In the genomic region with DNA sequence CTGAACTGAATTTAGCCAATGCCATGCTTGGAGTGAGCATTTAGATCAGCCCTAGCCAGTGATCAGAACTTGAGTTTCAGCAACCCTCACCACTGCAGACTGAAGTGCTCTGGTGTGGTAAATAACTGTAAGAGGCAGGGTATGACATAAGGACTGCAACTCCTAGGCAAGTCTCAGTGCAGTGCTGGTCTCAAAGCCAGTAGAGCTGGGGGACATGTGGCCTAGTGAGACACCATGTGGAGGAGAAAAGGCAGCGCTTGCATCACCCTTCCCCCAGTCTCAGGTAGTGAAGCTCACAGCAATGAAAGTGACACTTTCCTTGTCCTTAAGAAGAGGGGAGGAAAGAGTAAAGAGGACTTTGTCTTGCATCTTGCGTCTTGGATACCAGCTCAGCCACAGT, we compare ENCODE assay signal across 9 cellular contexts.
A peak's percentile ranks its signal among the peaks of the same experiment; 100 is the strongest.
DNase-seq lines count a peak whose midpoint lies in the region; ATAC-seq and TF ChIP-seq lines count a peak whose summit lies in the region.
"Had no signal": no experiment of that assay in that cellular context is flagged by ENCODE, and none has a peak within 500 bp of the region (broad histone marks: within the 10 kb centered on the region; RNA-seq: fewer than 3 reads in every experiment).

No MANE protein-coding gene starts in this region.

- no peak overlapping the region for H3K9ac ChIP-seq in SK-N-SH

- POLR2A ChIA-PET in SK-N-SH (lab: Yijun Ruan, JAX): no interaction called here
- POLR2A ChIA-PET in activated CD4-positive, alpha-beta memory T cell treated with anti-CD3 and anti-CD28 coated beads, Interleukin-2, amount 10 ng/mL, durations not matched to agents 7 days and 5 days (lab: Charles Lee): no interaction called here

- H3K9me3 Mint-ChIP-seq in activated CD4-positive, alpha-beta memory T cell treated with anti-CD3 and anti-CD28 coated beads, Interleukin-2, amount 10 ng/mL, durations not matched to agents 7 days and 5 days: no peaks in the 10 kb centered on the region

- no peaks in the 10 kb centered on the region for H3K79me2 ChIP-seq in DOHH2 (ENCODE audit: control insufficient read depth, low read length)
- no peaks in the 10 kb centered on the region for H3K79me2 ChIP-seq in SK-N-SH (ENCODE audit: insufficient read depth)

- TF ChIP-seq CTCF in DOHH2 (IDR thresholded peaks at IDR 0.05; ENCODE audit: low read depth, low read length, poor library complexity, severe bottlenecking) (peak; percentile 38), SK-N-SH (IDR thresholded peaks at IDR 0.05) (no peak), left lung (IDR thresholded peaks at IDR 0.05) (no peak), Peyer's patch (IDR thresholded peaks at IDR 0.05) (no peak), GM10266 (IDR thresholded peaks at IDR 0.05; ENCODE audit: control insufficient read depth, insufficient read depth, low read depth, missing control alignments) (no peak)

- ATAC-seq in left lung (peak; percentile 96), GM19463 (IDR thresholded peaks at IDR 0.05; ENCODE audit: unreplicated experiment) (no peak)

- H3K27me3 ChIP-seq in DOHH2 (ENCODE audit: control insufficient read depth, low read length) (no peaks in the 10 kb centered on the region), SK-N-SH (ENCODE audit: insufficient read depth) (no peaks in the 10 kb centered on the region), left lung (no peaks in the 10 kb centered on the region), Peyer's patch (no peaks in the 10 kb centered on the region)

- H3K4me3 ChIP-seq in DOHH2 (ENCODE audit: low read length) (no peak overlapping the region), SK-N-SH (ENCODE audit: low read depth in 2 of 2, low read length in 1 of 2) (no peak overlapping the region; a peak in 1 of 4 replicates), left lung (no peak overlapping the region), Peyer's patch (no peak overlapping the region)

- no peak overlapping the region for H3K4me3 Mint-ChIP-seq in activated CD4-positive, alpha-beta memory T cell treated with anti-CD3 and anti-CD28 coated beads, Interleukin-2, amount 10 ng/mL, durations not matched to agents 7 days and 5 days
- H3K4me3 Mint-ChIP-seq: IgD-negative memory B cell had no signal

- H3K36me3 Mint-ChIP-seq in activated CD4-positive, alpha-beta memory T cell treated with anti-CD3 and anti-CD28 coated beads, Interleukin-2, amount 10 ng/mL, durations not matched to agents 7 days and 5 days (ENCODE audit: low read depth): no peaks in the 10 kb centered on the region
- H3K36me3 Mint-ChIP-seq: IgD-negative memory B cell had no signal

- TF ChIP-seq RAD21 in SK-N-SH (IDR thresholded peaks at IDR 0.05; ENCODE audit: low read length): peak; percentile 74

- H4K20me1 ChIP-seq in DOHH2 (ENCODE audit: control insufficient read depth, insufficient read depth, low read depth, low read length) (no peaks in the 10 kb centered on the region), SK-N-SH (ENCODE audit: insufficient read depth) (no peaks in the 10 kb centered on the region)

- peak; percentile 54 for DNase-seq in HPDE6-E6E7 (ENCODE audit: extremely low spot score)
- peak; percentile 32 for DNase-seq in SK-N-SH
- DNase-seq in left lung: peak in 1 of 2 donors; percentile 34
- DNase-seq in activated CD4-positive, alpha-beta memory T cell treated with anti-CD3 and anti-CD28 coated beads, Interleukin-2, amount 10 ng/mL, durations not matched to agents 7 days and 5 days: no peak
- DNase-seq in Peyer's patch: no peak
- no peak for DNase-seq in GM10266 (ENCODE audit: extremely low spot score)

- no peaks in the 10 kb centered on the region for H3K27me3 Mint-ChIP-seq in activated CD4-positive, alpha-beta memory T cell treated with anti-CD3 and anti-CD28 coated beads, Interleukin-2, amount 10 ng/mL, durations not matched to agents 7 days and 5 days
- H3K27me3 Mint-ChIP-seq: IgD-negative memory B cell had no signal

- H2AFZ ChIP-seq in SK-N-SH (ENCODE audit: low read depth): no peak overlapping the region

- no peak overlapping the region for H3K27ac Mint-ChIP-seq in activated CD4-positive, alpha-beta memory T cell treated with anti-CD3 and anti-CD28 coated beads, Interleukin-2, amount 10 ng/mL, durations not matched to agents 7 days and 5 days
- H3K27ac Mint-ChIP-seq: IgD-negative memory B cell had no signal

- TF ChIP-seq POLR2A in Peyer's patch (IDR thresholded peaks at IDR 0.05): no peak

- no peak for TF ChIP-seq EP300 in SK-N-SH (IDR thresholded peaks at IDR 0.05; ENCODE audit: borderline replicate concordance in 1 of 2, low read depth in 1 of 2, low read length in 1 of 2)

- H3F3A ChIP-seq in DOHH2 (ENCODE audit: control insufficient read depth, insufficient read depth) (no peaks in the 10 kb centered on the region), SK-N-SH (replicated peaks; ENCODE audit: insufficient read depth) (no peaks in the 10 kb centered on the region)

- no peaks in the 10 kb centered on the region for H3K9me2 ChIP-seq in DOHH2 (replicated peaks; ENCODE audit: control insufficient read depth, low read length)
- H3K9me2 ChIP-seq in SK-N-SH: no peaks in the 10 kb centered on the region

- intact Hi-C loops in left lung (cut with DNase I): no loop called here

- CTCF ChIA-PET in SK-N-SH (lab: Yijun Ruan, JAX): interaction anchor here (0.5 to 2.4 kb wide), 9 partner anchors 9 to 853 kb away, joined by 3 to 20 read pairs (median 4); no protein-coding TSS in a partner anchor
- CTCF ChIA-PET in activated CD4-positive, alpha-beta memory T cell treated with anti-CD3 and anti-CD28 coated beads, Interleukin-2, amount 10 ng/mL, durations not matched to agents 7 days and 5 days (lab: Charles Lee): no interaction called here

- H3K9me3 ChIP-seq in DOHH2 (ENCODE audit: control insufficient read depth, insufficient read depth, low read length) (peaks cover 7% of the 10 kb centered on the region; the same call in 1 of the 2 replicates), SK-N-SH (no peaks in the 10 kb centered on the region), left lung (peaks cover 0 to 11% of the 10 kb centered on the region in 2 donors), Peyer's patch (no peaks in the 10 kb centered on the region)

- H3K4me1 ChIP-seq in DOHH2 (ENCODE audit: control insufficient read depth, low read length) (no peaks in the 10 kb centered on the region), SK-N-SH (ENCODE audit: control insufficient read depth in 1 of 2, insufficient read depth in 2 of 2, low read depth in 1 of 2, low read length in 1 of 2) (no peaks in the 10 kb centered on the region), left lung (no peaks in the 10 kb centered on the region), Peyer's patch (no peaks in the 10 kb centered on the region)

- H3K4me1 Mint-ChIP-seq in activated CD4-positive, alpha-beta memory T cell treated with anti-CD3 and anti-CD28 coated beads, Interleukin-2, amount 10 ng/mL, durations not matched to agents 7 days and 5 days: no peaks in the 10 kb centered on the region

- H3K27ac ChIP-seq in DOHH2 (ENCODE audit: low read depth, low read length) (no peak overlapping the region), SK-N-SH (ENCODE audit: low read depth in 2 of 2, low read length in 1 of 2) (no peak overlapping the region), left lung (no peak overlapping the region), Peyer's patch (no peak overlapping the region)

- no peaks in the 10 kb centered on the region for H3K36me3 ChIP-seq in DOHH2 (ENCODE audit: control insufficient read depth, low read length)
- H3K36me3 ChIP-seq in SK-N-SH (replicated peaks in 1 of 2; ENCODE audit: control insufficient read depth in 1 of 2, insufficient read depth in 2 of 2, low read length in 1 of 2): no peaks in the 10 kb centered on the region
- H3K36me3 ChIP-seq in left lung: no peaks in the 10 kb centered on the region
- no peaks in the 10 kb centered on the region for H3K36me3 ChIP-seq in Peyer's patch

- H3K4me2 ChIP-seq in DOHH2 (ENCODE audit: low read length) (no peak overlapping the region), SK-N-SH (no peak overlapping the region)

- 75% methylated on average over 2 of the region's 2 CpGs for WGBS in SK-N-SH (ENCODE audit: low lambda C conversion rate)

TF ChIP-seq in SK-N-SH, 30 proteins besides CTCF, POLR2A, EP300 and RAD21:
- no peak for TF ChIP-seq TAF1 (IDR thresholded peaks at IDR 0.05; ENCODE audit: borderline replicate concordance, low read depth, low read length)
- TF ChIP-seq SMC3 (IDR thresholded peaks at IDR 0.05; ENCODE audit: low read depth, low read length): peak; percentile 56

Comparison
In these comparisons a context has a peak if more than half of its experiments do, and no peak if none do; other contexts are left out.
1. DNase-seq: peak in HPDE6-E6E7 (single experiment) and SK-N-SH (single experiment); none in activated CD4-positive, alpha-beta memory T cell treated with anti-CD3 and anti-CD28 coated beads, Interleukin-2, amount 10 ng/mL, durations not matched to agents 7 days and 5 days (single experiment), Peyer's patch (0 of 3) and GM10266 (single experiment).